In genomic region chr17:28598799-28599310, GRCh38 we compare ENCODE assay signal across 8 cellular contexts. TPM values are rescaled to one million over a fixed set of nuclear protein-coding genes. Genes with fewer than 3 reads are reported as not detected.
DNase-seq lines count a peak whose midpoint lies in the region; ATAC-seq and TF ChIP-seq lines count a peak whose summit lies in the region.

SPAG5 (minus strand) TSS chr17:28599025; CDS start chr17:28598946, 79 bp downstream.

- no peak for TF ChIP-seq CTCF in BE2C (IDR thresholded peaks at IDR 0.05; ENCODE audit: low read depth, low read length)
- no peak for TF ChIP-seq CTCF in colonic mucosa (IDR thresholded peaks at IDR 0.05)

- H3K27me3 ChIP-seq in BE2C: no peaks in the 10 kb centered on the region
- no peaks in the 10 kb centered on the region for H3K27me3 ChIP-seq in colonic mucosa

- H3K36me3 ChIP-seq in BE2C: no peaks in the 10 kb centered on the region
- H3K36me3 ChIP-seq in colonic mucosa: no peaks in the 10 kb centered on the region

- H3K4me3 ChIP-seq in BE2C (ENCODE audit: low read depth, low read length) (peak within 1 kb of the TSS; percentile 78), colonic mucosa (peak within 1 kb of the TSS; percentile 59)

- peak; percentile 66 for ATAC-seq in HG03457 (IDR thresholded peaks at IDR 0.05; ENCODE audit: unreplicated experiment)

- peak within 1 kb of the TSS; percentile 95 for H3K27ac ChIP-seq in colonic mucosa

- DNase-seq in BE2C: peak; percentile 87
- peak; percentile 97 for DNase-seq in GM19240 (ENCODE audit: insufficient read length, low spot score)
- DNase-seq in NCI-H524 treated with DMSO at 0.1 percent for 48 hours (lab: John Stamatoyannopoulos, UW): peak; percentile 74
- DNase-seq in activated CD4-positive, alpha-beta T cell treated with anti-CD3 and anti-CD28 coated beads for 48 hours: peak; percentile 95
- DNase-seq in colonic mucosa: peak; percentile 95
- peak; percentile 90 for DNase-seq in kidney tubule cell (ENCODE audit: low spot score)
- peak; percentile 89 to 94 for DNase-seq in stimulated activated CD4-positive, alpha-beta T cell treated with anti-CD3 and anti-CD28 coated beads, Interleukin-1b, Interleukin-23, amount 100 ng/mL, for 1 hour (ENCODE audit: low read depth in 2 of 2)

- H3K9ac ChIP-seq in colonic mucosa (ENCODE audit: low read depth in 2 of 2, low read length in 2 of 2): peak within 1 kb of the TSS; percentile 77 to 94

- H3K9me3 ChIP-seq in BE2C (no peaks in the 10 kb centered on the region), colonic mucosa (no peaks in the 10 kb centered on the region)

- H3K4me1 ChIP-seq in BE2C (no peaks in the 10 kb centered on the region), colonic mucosa (peaks cover 8% of the 10 kb centered on the region)

- intact Hi-C loops in colonic mucosa (cut with DNase I): loop anchor here (5.0 kb wide), 1 partner anchor 43 kb away; no protein-coding TSS in a partner anchor

RNA-seq across cellular contexts. Expression of gene SPAG5, which starts in this region (rescaled TPM):
- polyA plus RNA-seq in BE2C (2012; ENCODE audit: insufficient read depth, insufficient read length, low read depth): 16.4 TPM
- 10 to 100 TPM; 25.6 to 81.8 TPM for total RNA-seq in colonic mucosa

Comparison
In these comparisons a context has a peak if more than half of its experiments do, and no peak if none do; other contexts are left out.
1. Peak in every context shown above with its lines: DNase-seq, ATAC-seq, H3K4me3 ChIP-seq and H3K27ac ChIP-seq.